ENCODE assay signal across 1 cellular context in genomic region chr5:97022898-97023297, GRCh38.
TF ChIP-seq lines count a peak whose summit lies in the region.

No MANE protein-coding gene starts in this region.

TF ChIP-seq in WTC11, 78 proteins besides CTCF, POLR2A, EP300 and RAD21 (continued from another document):
- no peak for TF ChIP-seq AFF4 (CRISPR knock-in tag; IDR thresholded peaks at IDR 0.05; ENCODE audit: borderline replicate concordance)
- no peak for TF ChIP-seq ELF4 (CRISPR knock-in tag; IDR thresholded peaks at IDR 0.05; ENCODE audit: low read depth)
- no peak for TF ChIP-seq ZBTB43 (CRISPR knock-in tag; IDR thresholded peaks at IDR 0.05)
- TF ChIP-seq NR2C2 (CRISPR knock-in tag; IDR thresholded peaks at IDR 0.05), result no peak
- TF ChIP-seq FOXJ3 (CRISPR knock-in tag; IDR thresholded peaks at IDR 0.05; ENCODE audit: borderline replicate concordance), result no peak
- no peak for TF ChIP-seq ESRRA (CRISPR knock-in tag; IDR thresholded peaks at IDR 0.05; ENCODE audit: borderline replicate concordance)
- no peak for TF ChIP-seq NFE2L1 (CRISPR knock-in tag; IDR thresholded peaks at IDR 0.05)
TF ChIP-seq in WTC11: peak in this region for 0.
